1 cellular context compared by ENCODE assay signal in genomic region chr22:20128902-20129746, GRCh38.
TF ChIP-seq lines count a peak whose summit lies in the region.

No MANE protein-coding gene starts in this region.

TF ChIP-seq in K562, 482 proteins besides CTCF, POLR2A, EP300 and RAD21 (continued from another document and continues in another):
- TF ChIP-seq JUN (IDR thresholded peaks at IDR 0.05; ENCODE audit: borderline replicate concordance, low read depth, low read length): peak; percentile 83; the same call in 1 of the 2 replicates
- no peak for TF ChIP-seq JUN (CRISPR knock-in tag; IDR thresholded peaks at IDR 0.05; ENCODE audit: borderline replicate concordance)
- TF ChIP-seq FIP1L1 (IDR thresholded peaks at IDR 0.05; ENCODE audit: low read depth, low read length, poor library complexity, severe bottlenecking): peak; percentile 72
- 0 out of 2 replicates have a peak, but pooled peaks have one; percentile 48 for TF ChIP-seq HBP1 (CRISPR knock-in tag; IDR thresholded peaks at IDR 0.05)
- no peak for TF ChIP-seq ILF3 (IDR thresholded peaks at IDR 0.05; ENCODE audit: borderline replicate concordance)
- TF ChIP-seq CTCFL (IDR thresholded peaks at IDR 0.05; ENCODE audit: borderline replicate concordance, insufficient read depth, low read depth, low read length, poor library complexity, severe bottlenecking): peak; percentile 64
- TF ChIP-seq ZNF239 (CRISPR knock-in tag; IDR thresholded peaks at IDR 0.05): peak; percentile 16; the same call in 1 of the 2 replicates
- TF ChIP-seq ZNF449 (CRISPR knock-in tag; IDR thresholded peaks at IDR 0.05): no peak
- peak; percentile 5; the same call in 1 of the 2 replicates for TF ChIP-seq PHTF2 (CRISPR knock-in tag; IDR thresholded peaks at IDR 0.05)
- TF ChIP-seq MYC (IDR thresholded peaks at IDR 0.05; ENCODE audit: low read depth, low read length): peak; percentile 77
- peak; percentile 37; the same call in 1 of the 2 replicates for TF ChIP-seq MYC (CRISPR knock-in tag; IDR thresholded peaks at IDR 0.05; ENCODE audit: borderline replicate concordance, low read depth)
- peak; percentile 47; the same call in 1 of the 2 replicates for TF ChIP-seq JUNB (CRISPR knock-in tag; conservative IDR thresholded peaks at IDR 0.05)
- TF ChIP-seq ZNF24 (IDR thresholded peaks at IDR 0.05): no peak; the same call in 1 of the 2 replicates
- no peak for TF ChIP-seq PYGO2 (tag; IDR thresholded peaks at IDR 0.05)
- peak; percentile 21 for TF ChIP-seq KAT2B (IDR thresholded peaks at IDR 0.05; ENCODE audit: low read depth, low read length)
- peak; percentile 45 for TF ChIP-seq SMAD4 (CRISPR knock-in tag; conservative IDR thresholded peaks at IDR 0.05)
- TF ChIP-seq ZHX1 (conservative IDR thresholded peaks at IDR 0.05; ENCODE audit: low read length): peak; percentile 67; the same call in 1 of the 2 replicates
- no peak for TF ChIP-seq USF1 (CRISPR knock-in tag; IDR thresholded peaks at IDR 0.05)
- TF ChIP-seq CGGBP1 (CRISPR knock-in tag; IDR thresholded peaks at IDR 0.05): peak; percentile 3; the same call in 1 of the 2 replicates
- TF ChIP-seq POLR2AphosphoS2 (IDR thresholded peaks at IDR 0.05; ENCODE audit: low read length): peak; percentile 95
- peak; percentile 69; the same call in 1 of the 2 replicates for TF ChIP-seq TAF15 (IDR thresholded peaks at IDR 0.05; ENCODE audit: low read depth, low read length)
- TF ChIP-seq ZBTB7A (IDR thresholded peaks at IDR 0.05; ENCODE audit: borderline replicate concordance, control insufficient read depth, low read depth, low read length): peak; percentile 79
- TF ChIP-seq SMC3 (conservative IDR thresholded peaks at IDR 0.05; ENCODE audit: insufficient read depth, low read depth, low read length): peak; percentile 94
- TF ChIP-seq ZNF695 (CRISPR knock-in tag; IDR thresholded peaks at IDR 0.05): peak; percentile 85; the same call in 1 of the 2 replicates
- peak; percentile 59 for TF ChIP-seq MAFK (IDR thresholded peaks at IDR 0.05; ENCODE audit: low read length)
- peak; percentile 92 for TF ChIP-seq ZC3H11A (IDR thresholded peaks at IDR 0.05; ENCODE audit: low read depth, low read length)
- TF ChIP-seq ZNF140 (CRISPR knock-in tag; IDR thresholded peaks at IDR 0.05): no peak
- peak; percentile 28; the same call in 1 of the 2 replicates for TF ChIP-seq MYNN (IDR thresholded peaks at IDR 0.05)
- TF ChIP-seq MYNN (CRISPR knock-in tag; IDR thresholded peaks at IDR 0.05): no peak
- TF ChIP-seq ZNF561 (CRISPR knock-in tag; conservative IDR thresholded peaks at IDR 0.05): 0 out of 2 replicates have a peak, but pooled peaks have one; percentile 44
- TF ChIP-seq ID3 (CRISPR knock-in tag; IDR thresholded peaks at IDR 0.05): no peak
- TF ChIP-seq ID3 (tag; IDR thresholded peaks at IDR 0.05): peak; percentile 42
- no peak for TF ChIP-seq NR3C1 (CRISPR knock-in tag; IDR thresholded peaks at IDR 0.05)
- TF ChIP-seq NFXL1 (CRISPR knock-in tag; IDR thresholded peaks at IDR 0.05): 0 out of 2 replicates have a peak, but pooled peaks have one; percentile 48
- TF ChIP-seq PRMT5 (CRISPR knock-in tag; IDR thresholded peaks at IDR 0.05): peak; percentile 76; the same call in 1 of the 2 replicates
- TF ChIP-seq SMARCB1 (IDR thresholded peaks at IDR 0.05; ENCODE audit: insufficient read length, low read depth): no peak
- TF ChIP-seq BCOR (IDR thresholded peaks at IDR 0.05): peak; percentile 45; the same call in 1 of the 2 replicates
- TF ChIP-seq ZNF217 (CRISPR knock-in tag; IDR thresholded peaks at IDR 0.05): no peak
- TF ChIP-seq GTF2F1 (IDR thresholded peaks at IDR 0.05; ENCODE audit: low read depth, low read length): peak; percentile 74
- no peak for TF ChIP-seq CBX8 (IDR thresholded peaks at IDR 0.05; ENCODE audit: borderline replicate concordance, extremely low read depth, low read depth, low read length, poor library complexity, severe bottlenecking)
- no peak for TF ChIP-seq ZNF551 (CRISPR knock-in tag; IDR thresholded peaks at IDR 0.05)
- peak; percentile 97 for TF ChIP-seq HNRNPUL1 (IDR thresholded peaks at IDR 0.05; ENCODE audit: low read length)
- 0 out of 2 replicates have a peak, but pooled peaks have one; percentile 12 for TF ChIP-seq ZNF324 (CRISPR knock-in tag; IDR thresholded peaks at IDR 0.05)
- no peak for TF ChIP-seq GTF2B (IDR thresholded peaks at IDR 0.05; ENCODE audit: extremely low read depth, insufficient read length)
- 0 out of 2 replicates have a peak, but pooled peaks have one; percentile 75 for TF ChIP-seq ZNF133 (CRISPR knock-in tag; IDR thresholded peaks at IDR 0.05)
- peak; percentile 75; the same call in 1 of the 2 replicates for TF ChIP-seq THAP12 (CRISPR knock-in tag; IDR thresholded peaks at IDR 0.05)
- TF ChIP-seq KDM5B (IDR thresholded peaks at IDR 0.05; ENCODE audit: insufficient replicate concordance, low read depth, low read length): peak; percentile 67
- TF ChIP-seq CREM (IDR thresholded peaks at IDR 0.05; ENCODE audit: low read depth): peak; percentile 84
- peak; percentile 61 for TF ChIP-seq HCFC1 (IDR thresholded peaks at IDR 0.05; ENCODE audit: low read depth, low read length)
- peak; percentile 59; the same call in 1 of the 2 replicates for TF ChIP-seq ATF7 (IDR thresholded peaks at IDR 0.05)
- 0 out of 2 replicates have a peak, but pooled peaks have one; percentile 43 for TF ChIP-seq ZBTB26 (CRISPR knock-in tag; IDR thresholded peaks at IDR 0.05)
- 0 out of 2 replicates have a peak, but pooled peaks have one; percentile 3 for TF ChIP-seq HOXB6 (CRISPR knock-in tag; IDR thresholded peaks at IDR 0.05; ENCODE audit: borderline replicate concordance)
- no peak for TF ChIP-seq NR2C2 (CRISPR knock-in tag; IDR thresholded peaks at IDR 0.05)
- TF ChIP-seq NR2C2 (tag; IDR thresholded peaks at IDR 0.05): no peak
- TF ChIP-seq ZNF699 (CRISPR knock-in tag; IDR thresholded peaks at IDR 0.05; ENCODE audit: insufficient replicate concordance): no peak
- 0 out of 2 replicates have a peak, but pooled peaks have one; percentile 58 for TF ChIP-seq ATF4 (CRISPR knock-in tag; IDR thresholded peaks at IDR 0.05)
- no peak; a peak in 1 of 4 replicates for TF ChIP-seq NRF1 (conservative IDR thresholded peaks at IDR 0.05 in 1 of 2, IDR thresholded peaks at IDR 0.05 in 1 of 2)
